Comparison of ENCODE assay signal across 23 cellular contexts in the genomic region with DNA sequence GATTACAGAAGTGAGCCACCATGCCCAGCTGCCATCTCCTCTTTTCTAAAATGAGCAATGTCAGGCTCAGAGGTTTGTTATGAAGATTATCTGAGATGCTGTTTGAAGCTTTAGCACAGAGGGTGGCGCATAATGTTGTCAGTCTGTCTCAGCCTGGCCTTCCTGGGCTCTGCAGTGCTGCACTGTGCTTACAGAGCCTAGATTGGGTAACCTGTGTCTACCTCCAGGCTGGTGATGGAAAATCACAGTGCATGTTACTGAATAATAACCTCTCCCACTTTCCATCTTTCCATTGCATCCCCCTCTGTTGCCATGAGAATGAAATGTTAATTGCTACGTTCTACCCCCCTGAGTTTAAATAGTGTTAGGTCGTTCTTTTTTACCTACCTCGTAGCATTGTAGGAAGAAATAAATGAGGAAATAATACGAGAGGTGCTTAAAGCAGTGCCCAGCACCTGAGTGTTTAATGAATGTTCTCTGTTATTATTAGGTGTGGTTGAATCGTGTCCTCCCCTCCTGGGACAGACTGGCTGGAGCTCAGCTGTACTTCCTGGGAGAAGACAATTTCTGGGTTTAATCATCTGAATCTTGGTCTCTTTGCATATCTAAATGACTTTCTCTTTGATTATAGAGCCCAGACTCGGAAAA. TPM values are rescaled to one million over a fixed set of nuclear protein-coding genes. Genes with fewer than 3 reads are reported as not detected.
DNase-seq lines count a peak whose midpoint lies in the region; ATAC-seq and TF ChIP-seq lines count a peak whose summit lies in the region.
"Had no signal": no experiment of that assay in that cellular context is flagged by ENCODE, and none has a peak within 500 bp of the region (broad histone marks: within the 10 kb centered on the region; RNA-seq: fewer than 3 reads in every experiment).

No MANE protein-coding gene starts in this region.

- H3K4me3 ChIP-seq in left ventricle myocardium inferior (no peak overlapping the region), right atrium auricular region (no peak overlapping the region), stomach smooth muscle (ENCODE audit: low read length in 2 of 2) (no peak overlapping the region), testis (no peak overlapping the region)
- H3K4me3 ChIP-seq: GM23338, MG63, SJSA1 had no signal

- 93 to 96% methylated on average over 7 of the region's 7 CpGs for WGBS in testis, 2 donors

- TF ChIP-seq POLR2A in testis (IDR thresholded peaks at IDR 0.05), result no peak

- DNase-seq in left ventricle myocardium inferior, result no peak
- DNase-seq in right atrium auricular region (ENCODE audit: low spot score), result no peak
- peak in 36 of 42 donors; percentile 10 to 83 (median 51) for DNase-seq in head of caudate nucleus
- DNase-seq in testis, result no peak
- no peak for DNase-seq in stimulated activated CD4-positive, alpha-beta T cell treated with anti-CD3 and anti-CD28 coated beads, Interleukin-15, amount 100 ng/mL, for 24 hours
- DNase-seq: 8988T, ACHN, BE2C, DMS153, H9, KG1, MG63, NCI-H2029, NCI-H526 treated with DMSO at 0.1 percent for 48 hours, Right ventricle myocardium superior, RPMI8226 had no signal

- H3K36me3 ChIP-seq in left ventricle myocardium inferior (peaks cover 43% of the 10 kb centered on the region), right atrium auricular region (peaks cover 32% of the 10 kb centered on the region), stomach smooth muscle (ENCODE audit: control insufficient read depth in 2 of 2, insufficient read depth in 2 of 2, low read length in 2 of 2) (peaks cover 17 to 24% of the 10 kb centered on the region in 2 donors), testis (ENCODE audit: low read depth, missing control alignments) (no peaks in the 10 kb centered on the region)
- H3K36me3 ChIP-seq: BE2C had no signal

- intact Hi-C loops in left ventricle myocardium inferior (cut with micrococcal nuclease), result no loop called here
- intact Hi-C loops in head of caudate nucleus (cut with DNase I), result no loop called here
- intact Hi-C loops in testis (cut with DNase I; ENCODE audit: low total_unique reads), result loop anchor here (10.0 kb wide), 1 partner anchor 390 kb away; no protein-coding TSS in a partner anchor

- ATAC-seq in GM19324 (IDR thresholded peaks at IDR 0.05; ENCODE audit: low FRiP score, unreplicated experiment) (no peak), GM21447 (IDR thresholded peaks at IDR 0.05; ENCODE audit: unreplicated experiment) (no peak)
- ATAC-seq: GM23338 had no signal

- peak overlapping the region; percentile 90 for H3K27ac ChIP-seq in left ventricle myocardium inferior (replicated peaks)
- H3K27ac ChIP-seq in right atrium auricular region, result peak overlapping the region in 1 of 2 donors; percentile 91
- peak overlapping the region; percentile 37 for H3K27ac ChIP-seq in stomach smooth muscle (ENCODE audit: low read length)
- H3K27ac ChIP-seq in testis, result no peak overlapping the region
- H3K27ac ChIP-seq: SJSA1 had no signal

- no peak overlapping the region for H3K9ac ChIP-seq in stomach smooth muscle (ENCODE audit: low read length in 2 of 2)

- no peaks in the 10 kb centered on the region for H3K27me3 ChIP-seq in left ventricle myocardium inferior (ENCODE audit: low read depth)
- no peaks in the 10 kb centered on the region for H3K27me3 ChIP-seq in right atrium auricular region
- H3K27me3 ChIP-seq in stomach smooth muscle (ENCODE audit: control insufficient read depth in 1 of 2, insufficient read depth in 2 of 2, low read length in 2 of 2), result no peaks in the 10 kb centered on the region
- H3K27me3 ChIP-seq in testis, result no peaks in the 10 kb centered on the region
- H3K27me3 ChIP-seq: MG63, SJSA1 had no signal

- TF ChIP-seq CTCF in left ventricle myocardium inferior (IDR thresholded peaks at IDR 0.05; ENCODE audit: borderline replicate concordance) (no peak), right atrium auricular region (IDR thresholded peaks at IDR 0.05) (no peak), testis (IDR thresholded peaks at IDR 0.05) (no peak)

- H3K4me1 ChIP-seq in left ventricle myocardium inferior, result peaks cover 58% of the 10 kb centered on the region
- peaks cover 0 to 48% of the 10 kb centered on the region in 2 donors for H3K4me1 ChIP-seq in right atrium auricular region
- H3K4me1 ChIP-seq in stomach smooth muscle (ENCODE audit: control insufficient read depth, insufficient read depth, low read length), result peaks cover 40% of the 10 kb centered on the region
- H3K4me1 ChIP-seq in testis, result peaks cover 22% of the 10 kb centered on the region
- H3K4me1 ChIP-seq: BE2C had no signal

- H3K9me3 ChIP-seq in left ventricle myocardium inferior (replicated peaks) (no peaks in the 10 kb centered on the region), right atrium auricular region (no peaks in the 10 kb centered on the region), stomach smooth muscle (ENCODE audit: control insufficient read depth in 2 of 2, low read length in 2 of 2) (no peaks in the 10 kb centered on the region), testis (no peaks in the 10 kb centered on the region)
- H3K9me3 ChIP-seq: BE2C, MG63, SJSA1 had no signal

RNA-seq across cellular contexts. Expression of a gene that starts 6.2 kb away (rescaled TPM):
- total RNA-seq in left ventricle myocardium inferior (133 TPM), right atrium auricular region (100 to 1,000 TPM in 1 of 2 donors, 10 to 100 TPM in 1; 81.8 to 110 TPM), testis (100 to 1,000 TPM in 1 of 2 donors, 10 to 100 TPM in 1; 54.2 to 131 TPM)
- 22.8 TPM for polyA plus RNA-seq in testis (ENCODE audit: insufficient read depth, low read depth, low replicate concordance)

RNA-seq across cellular contexts. Expression of a gene that starts 14.0 kb away (rescaled TPM):
- total RNA-seq in left ventricle myocardium inferior (1.8 TPM), right atrium auricular region (under 1 TPM in 1 of 2 donors, not detected in 1; 0.20 TPM), testis (10 to 100 TPM; 19.9 to 21.2 TPM)
- 11.7 TPM for polyA plus RNA-seq in testis (ENCODE audit: insufficient read depth, low read depth, low replicate concordance)
- polyA plus RNA-seq: CD14-positive monocyte had no signal

RNA-seq across cellular contexts. Expression of a gene that starts 46.7 kb away (rescaled TPM):
- not detected for total RNA-seq in left ventricle myocardium inferior
- not detected for total RNA-seq in right atrium auricular region
- under 1 TPM in 1 of 2 donors, not detected in 1; 0.31 TPM for total RNA-seq in testis
- polyA plus RNA-seq in testis (ENCODE audit: insufficient read depth, low read depth, low replicate concordance), result 0.18 TPM
- total RNA-seq: GM23338, H9, NCI-H460, Right ventricle myocardium superior, SJSA1 had no signal
- polyA plus RNA-seq: CD14-positive monocyte, GM23338 had no signal

Comparison
In these comparisons a context has a peak if more than half of its experiments do, and no peak if none do; other contexts are left out.
1. DNase-seq: peak in head of caudate nucleus (36 of 42); none in left ventricle myocardium inferior (single experiment), right atrium auricular region (single experiment), testis (single experiment) and stimulated activated CD4-positive, alpha-beta T cell treated with anti-CD3 and anti-CD28 coated beads, Interleukin-15, amount 100 ng/mL, for 24 hours (single experiment).
2. H3K27ac ChIP-seq: peak in left ventricle myocardium inferior (single experiment) and stomach smooth muscle (single experiment); none in testis (0 of 2).